22 cellular contexts compared by ENCODE assay signal in the genomic region with DNA sequence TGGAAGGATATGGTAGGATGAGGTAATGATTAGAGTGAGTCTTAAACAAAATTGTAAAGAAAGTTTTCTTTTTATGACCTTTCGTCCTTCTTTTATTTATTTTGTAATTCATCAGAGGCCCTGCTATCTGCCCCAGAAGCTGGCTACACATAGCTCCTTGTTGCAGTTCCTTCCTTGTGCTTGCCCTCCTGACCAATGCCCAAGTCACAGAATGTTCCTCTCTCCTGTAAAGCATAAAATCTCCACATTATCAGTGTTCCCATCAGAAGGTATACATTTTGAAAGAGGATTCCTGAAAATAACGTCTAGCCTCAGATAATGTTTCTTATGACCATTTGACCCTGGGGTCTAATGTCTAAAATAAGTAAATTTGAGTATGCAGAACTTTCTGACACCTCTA.
DNase-seq lines count a peak whose midpoint lies in the region; ATAC-seq and TF ChIP-seq lines count a peak whose summit lies in the region.
"Had no signal": no experiment of that assay in that cellular context is flagged by ENCODE, and none has a peak within 500 bp of the region (broad histone marks: within the 10 kb centered on the region; RNA-seq: fewer than 3 reads in every experiment).

No MANE protein-coding gene starts in this region.

- no peaks in the 10 kb centered on the region for H3K36me3 ChIP-seq in skeletal muscle satellite cell (ENCODE audit: insufficient read depth, low read length)
- no peaks in the 10 kb centered on the region for H3K36me3 ChIP-seq in CD4-positive, alpha-beta memory T cell (ENCODE audit: insufficient read depth, low read length)
- H3K36me3 ChIP-seq: BE2C, HAP-1, SJCRH30 had no signal

- H3K9ac ChIP-seq in skeletal muscle satellite cell (ENCODE audit: low read depth, low read length) = no peak overlapping the region

- intact Hi-C loops in CD4-positive, alpha-beta memory T cell (cut with micrococcal nuclease) = no loop called here
- intact Hi-C loops in left cardiac atrium (cut with DNase I) = no loop called here

- H3K9me3 Mint-ChIP-seq in WTC11 = peaks cover 18% of the 10 kb centered on the region
- H3K9me3 Mint-ChIP-seq in CD4-positive, alpha-beta memory T cell = peaks cover 0 to 7% (median 3%) of the 10 kb centered on the region in 8 donors
- H3K9me3 Mint-ChIP-seq: GM23338, HFFc6 had no signal

- TF ChIP-seq CTCF in WTC11 (IDR thresholded peaks at IDR 0.05) (no peak), choroid plexus epithelial cell (conservative IDR thresholded peaks at IDR 0.05; ENCODE audit: low read depth, low read length) (no peak)

- DNase-seq in WTC11 (ENCODE audit: low spot score) (no peak), choroid plexus epithelial cell (ENCODE audit: low read depth) (peak; percentile 57), left kidney (ENCODE audit: low read depth, low spot score) (peak; percentile 23), left cardiac atrium (no peak), NCI-H1694 (lab: John Stamatoyannopoulos, UW) (no peak)
- no peak for DNase-seq in CD4-positive, alpha-beta memory T cell
- DNase-seq in stimulated activated CD4-positive, alpha-beta T cell treated with anti-CD3 and anti-CD28 coated beads, Interleukin-4, amount 100 ng/mL, for 1 hour = no peak
- DNase-seq: BE2C, HFFc6, NCI-H1048, NCI-H1417, NCI-H1694 treated with DMSO at 0.1 percent for 48 hours, NCI-H2081, NCI-H2227 treated with DMSO at 0.1 percent for 48 hours, NCI-H526 treated with DMSO at 0.1 percent for 48 hours, PC-9, SJCRH30 had no signal

- peaks cover 27% of the 10 kb centered on the region for H3K4me1 Mint-ChIP-seq in WTC11
- H3K4me1 Mint-ChIP-seq in CD4-positive, alpha-beta memory T cell = no peaks in the 10 kb centered on the region
- H3K4me1 Mint-ChIP-seq: CD14-positive monocyte had no signal

- POLR2A ChIA-PET in WTC11 (lab: Charles Lee) = no interaction called here
- POLR2A ChIA-PET in CD4-positive, alpha-beta memory T cell (lab: Charles Lee; ENCODE audit: partially characterized antibody) = no interaction called here

- peak overlapping the region; percentile 47 for H3K4me2 ChIP-seq in skeletal muscle satellite cell (ENCODE audit: low read length)
- H3K4me2 ChIP-seq: GM23338, PC-9 had no signal

- H3K27ac Mint-ChIP-seq in WTC11 = peak overlapping the region; percentile 19; the same call in 1 of the 2 replicates
- H3K27ac Mint-ChIP-seq in CD4-positive, alpha-beta memory T cell = no peak overlapping the region
- H3K27ac Mint-ChIP-seq: CD14-positive monocyte, HFFc6 had no signal

- H3K4me3 Mint-ChIP-seq in WTC11 = no peak overlapping the region
- no peak overlapping the region for H3K4me3 Mint-ChIP-seq in CD4-positive, alpha-beta memory T cell
- H3K4me3 Mint-ChIP-seq: CD14-positive monocyte, GM23338, HFFc6 had no signal

- no peaks in the 10 kb centered on the region for H3K27me3 ChIP-seq in skeletal muscle satellite cell (ENCODE audit: control insufficient read depth, insufficient read depth, low read length)
- no peaks in the 10 kb centered on the region for H3K27me3 ChIP-seq in CD4-positive, alpha-beta memory T cell (ENCODE audit: insufficient read depth, low read length)
- H3K27me3 ChIP-seq: BE2C, SJCRH30 had no signal

- H3K4me3 ChIP-seq in choroid plexus epithelial cell (ENCODE audit: low read depth, low read length) (no peak overlapping the region), skeletal muscle satellite cell (ENCODE audit: low read length) (no peak overlapping the region)
- no peak overlapping the region for H3K4me3 ChIP-seq in CD4-positive, alpha-beta memory T cell (ENCODE audit: low read length in 2 of 2)
- H3K4me3 ChIP-seq: GM23338, HAP-1, PC-9, SJCRH30 had no signal

- no peaks in the 10 kb centered on the region; the same call in 1 of the 2 replicates for H3K27me3 Mint-ChIP-seq in WTC11 (ENCODE audit: low read depth)
- H3K27me3 Mint-ChIP-seq in CD4-positive, alpha-beta memory T cell = peaks cover 0 to under 1% of the 10 kb centered on the region in 2 donors

- peaks cover 10% of the 10 kb centered on the region for H3K36me3 Mint-ChIP-seq in WTC11
- H3K36me3 Mint-ChIP-seq in CD4-positive, alpha-beta memory T cell = no peaks in the 10 kb centered on the region
- H3K36me3 Mint-ChIP-seq: CD14-positive monocyte had no signal

- no peaks in the 10 kb centered on the region for H3K9me3 ChIP-seq in skeletal muscle satellite cell (replicated peaks; ENCODE audit: low read length)
- H3K9me3 ChIP-seq in CD4-positive, alpha-beta memory T cell (ENCODE audit: control insufficient read depth in 1 of 2, low read length in 2 of 2) = no peaks in the 10 kb centered on the region
- H3K9me3 ChIP-seq: BE2C, HAP-1, SJCRH30 had no signal

- H3K27ac ChIP-seq in CD4-positive, alpha-beta memory T cell (ENCODE audit: low read depth, low read length) = no peak overlapping the region
- H3K27ac ChIP-seq: PC-9, SJCRH30 had no signal

- CTCF ChIA-PET in WTC11 (lab: Charles Lee) = no interaction called here
- CTCF ChIA-PET in CD4-positive, alpha-beta memory T cell (lab: Charles Lee; ENCODE audit: partially characterized antibody) = no interaction called here

- ATAC-seq in WTC11 (no peak), left cardiac atrium (no peak)
- ATAC-seq: GM23338, Right ventricle myocardium inferior had no signal

- peaks cover 26% of the 10 kb centered on the region for H3K4me1 ChIP-seq in skeletal muscle satellite cell (ENCODE audit: control insufficient read depth, insufficient read depth, low read length)
- H3K4me1 ChIP-seq in CD4-positive, alpha-beta memory T cell (ENCODE audit: insufficient read depth, low read length) = no peaks in the 10 kb centered on the region
- H3K4me1 ChIP-seq: BE2C had no signal

TF ChIP-seq in WTC11, 78 proteins besides CTCF, POLR2A, EP300 and RAD21:
- TF ChIP-seq, protein P1, sequence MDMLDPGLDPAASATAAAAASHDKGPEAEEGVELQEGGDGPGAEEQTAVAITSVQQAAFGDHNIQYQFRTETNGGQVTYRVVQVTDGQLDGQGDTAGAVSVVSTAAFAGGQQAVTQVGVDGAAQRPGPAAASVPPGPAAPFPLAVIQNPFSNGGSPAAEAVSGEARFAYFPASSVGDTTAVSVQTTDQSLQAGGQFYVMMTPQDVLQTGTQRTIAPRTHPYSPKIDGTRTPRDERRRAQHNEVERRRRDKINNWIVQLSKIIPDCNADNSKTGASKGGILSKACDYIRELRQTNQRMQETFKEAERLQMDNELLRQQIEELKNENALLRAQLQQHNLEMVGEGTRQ (CRISPR knock-in tag; IDR thresholded peaks at IDR 0.05) = no peak
- TF ChIP-seq SP1 (CRISPR knock-in tag; conservative IDR thresholded peaks at IDR 0.05) (no peak), GABPB1 (CRISPR knock-in tag; IDR thresholded peaks at IDR 0.05) (no peak), PRRX2 (CRISPR knock-in tag; IDR thresholded peaks at IDR 0.05) (no peak), CDX4 (CRISPR knock-in tag; IDR thresholded peaks at IDR 0.05; ENCODE audit: borderline replicate concordance) (no peak), MAX (CRISPR knock-in tag; IDR thresholded peaks at IDR 0.05) (no peak)
- TF ChIP-seq, protein P2, sequence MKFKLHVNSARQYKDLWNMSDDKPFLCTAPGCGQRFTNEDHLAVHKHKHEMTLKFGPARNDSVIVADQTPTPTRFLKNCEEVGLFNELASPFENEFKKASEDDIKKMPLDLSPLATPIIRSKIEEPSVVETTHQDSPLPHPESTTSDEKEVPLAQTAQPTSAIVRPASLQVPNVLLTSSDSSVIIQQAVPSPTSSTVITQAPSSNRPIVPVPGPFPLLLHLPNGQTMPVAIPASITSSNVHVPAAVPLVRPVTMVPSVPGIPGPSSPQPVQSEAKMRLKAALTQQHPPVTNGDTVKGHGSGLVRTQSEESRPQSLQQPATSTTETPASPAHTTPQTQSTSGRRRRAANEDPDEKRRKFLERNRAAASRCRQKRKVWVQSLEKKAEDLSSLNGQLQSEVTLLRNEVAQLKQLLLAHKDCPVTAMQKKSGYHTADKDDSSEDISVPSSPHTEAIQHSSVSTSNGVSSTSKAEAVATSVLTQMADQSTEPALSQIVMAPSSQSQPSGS (CRISPR knock-in tag; IDR thresholded peaks at IDR 0.05; ENCODE audit: borderline replicate concordance, low read depth) = no peak

Comparison
In these comparisons a context has a peak if more than half of its experiments do, and no peak if none do; other contexts are left out.
1. DNase-seq: peak in choroid plexus epithelial cell (single experiment) and left kidney (single experiment); none in WTC11 (single experiment), CD4-positive, alpha-beta memory T cell (0 of 5), stimulated activated CD4-positive, alpha-beta T cell treated with anti-CD3 and anti-CD28 coated beads, Interleukin-4, amount 100 ng/mL, for 1 hour (single experiment), left cardiac atrium (single experiment) and NCI-H1694 (single experiment).